Comparison of ENCODE assay signal across 8 cellular contexts in genomic region chr2:84880395-84880644, GRCh38. TPM values are rescaled to one million over a fixed set of nuclear protein-coding genes. Genes with fewer than 3 reads are reported as not detected.
DNase-seq lines count a peak whose midpoint lies in the region; ATAC-seq, FAIRE-seq and TF ChIP-seq lines count a peak whose summit lies in the region.
"Had no signal": no experiment of that assay in that cellular context is flagged by ENCODE, and none has a peak within 500 bp of the region (broad histone marks: within the 10 kb centered on the region; RNA-seq: fewer than 3 reads in every experiment).

No MANE protein-coding gene starts in this region.

- H3K4me2 ChIP-seq in keratinocyte (ENCODE audit: control insufficient read depth, extremely low read depth, insufficient read depth, low read depth, low read length), result peak overlapping the region; percentile 98

- peaks cover 42% of the 10 kb centered on the region for H3K4me1 Mint-ChIP-seq in stimulated activated memory B cell treated with anti-CD40 and anti-IgM and Interleukin-4, amounts not matched to agents 10 μg/mL and 1 μg/mL and 100 μg/mL, for 72 hours

- dilution Hi-C loops in keratinocyte (cut with MboI; ENCODE audit: extremely low pct_ligation_motif_present, low sequenced_read_pairs), result no loop called here

- no peaks in the 10 kb centered on the region for H3K36me3 ChIP-seq in HUES48 (ENCODE audit: control insufficient read depth, insufficient read depth, low read length)
- H3K36me3 ChIP-seq in keratinocyte (ENCODE audit: control insufficient read depth in 2 of 2, extremely low read depth in 1 of 2, insufficient read depth in 2 of 2, low read length in 2 of 2), result no peaks in the 10 kb centered on the region

- no peaks in the 10 kb centered on the region for H3K9me3 Mint-ChIP-seq in activated naive CD4-positive, alpha-beta T cell treated with anti-CD3 and anti-CD28 coated beads, Interleukin-2, amount 50 U/mL, for 72 hours
- H3K9me3 Mint-ChIP-seq in stimulated activated memory B cell treated with anti-CD40 and anti-IgM and Interleukin-4, amounts not matched to agents 10 μg/mL and 1 μg/mL and 100 μg/mL, for 72 hours, result no peaks in the 10 kb centered on the region

- no peaks in the 10 kb centered on the region for H3K9me3 ChIP-seq in HUES48 (ENCODE audit: control insufficient read depth, insufficient read depth, low read length)
- no peaks in the 10 kb centered on the region for H3K9me3 ChIP-seq in keratinocyte (ENCODE audit: control insufficient read depth, low read depth, low read length)

- no peaks in the 10 kb centered on the region for H3K79me2 ChIP-seq in keratinocyte (ENCODE audit: control insufficient read depth, insufficient read depth, low read length)

- H3K27ac Mint-ChIP-seq in activated naive CD4-positive, alpha-beta T cell treated with anti-CD3 and anti-CD28 coated beads, Interleukin-2, amount 50 U/mL, for 72 hours, result peak overlapping the region; percentile 95 to 99
- peak overlapping the region; percentile 84 for H3K27ac Mint-ChIP-seq in stimulated activated memory B cell treated with anti-CD40 and anti-IgM and Interleukin-4, amounts not matched to agents 10 μg/mL and 1 μg/mL and 100 μg/mL, for 72 hours

- no peaks in the 10 kb centered on the region for H3K27me3 Mint-ChIP-seq in stimulated activated memory B cell treated with anti-CD40 and anti-IgM and Interleukin-4, amounts not matched to agents 10 μg/mL and 1 μg/mL and 100 μg/mL, for 72 hours

- no peak for TF ChIP-seq CTCF in keratinocyte (optimal IDR thresholded peaks at IDR 0.05 in 1 of 3, IDR thresholded peaks at IDR 0.05 in 1 of 3, conservative IDR thresholded peaks at IDR 0.05 in 1 of 3; ENCODE audit: extremely low read depth in 1 of 3, insufficient read depth in 2 of 3, low read length in 3 of 3)

- peaks cover 19 to 21% of the 10 kb centered on the region in 2 donors for H3K36me3 Mint-ChIP-seq in activated naive CD4-positive, alpha-beta T cell treated with anti-CD3 and anti-CD28 coated beads, Interleukin-2, amount 50 U/mL, for 72 hours
- no peaks in the 10 kb centered on the region for H3K36me3 Mint-ChIP-seq in stimulated activated memory B cell treated with anti-CD40 and anti-IgM and Interleukin-4, amounts not matched to agents 10 μg/mL and 1 μg/mL and 100 μg/mL, for 72 hours

- H3K9ac ChIP-seq in HUES48 (ENCODE audit: low read depth, low read length) (peak overlapping the region; percentile 37; the same call in 1 of the 2 replicates), keratinocyte (ENCODE audit: control insufficient read depth, extremely low read depth, insufficient read depth, low read length) (no peak overlapping the region)

- H3K4me3 ChIP-seq in HUES48 (ENCODE audit: low read depth, low read length) (peak overlapping the region; percentile 73), keratinocyte (ENCODE audit: control insufficient read depth in 2 of 3, extremely low read depth in 1 of 3, insufficient read depth in 2 of 3, low read depth in 1 of 3, low read length in 3 of 3) (peak overlapping the region in 2 of 3 experiments; percentile 68 to 71)

- ATAC-seq in activated naive CD4-positive, alpha-beta T cell treated with anti-CD3 and anti-CD28 coated beads, Interleukin-2, amount 50 U/mL, for 72 hours, result no peak
- no peak for ATAC-seq in stimulated activated memory B cell treated with anti-CD40 and anti-IgM and Interleukin-4, amounts not matched to agents 10 μg/mL and 1 μg/mL and 100 μg/mL, for 72 hours

- H3K27ac ChIP-seq in HUES48 (ENCODE audit: low read depth, low read length), result no peak overlapping the region
- H3K27ac ChIP-seq in keratinocyte (ENCODE audit: control insufficient read depth, insufficient read depth, low read length), result no peak overlapping the region

- H3K27me3 ChIP-seq in HUES48 (ENCODE audit: control insufficient read depth, insufficient read depth, low read length) (peaks cover 84% of the 10 kb centered on the region), keratinocyte (ENCODE audit: control insufficient read depth, extremely low read depth, insufficient read depth, low read length) (peaks cover 47% of the 10 kb centered on the region)

- DNase-seq in activated naive CD4-positive, alpha-beta T cell treated with anti-CD3 and anti-CD28 coated beads, Interleukin-2, amount 50 U/mL, for 72 hours (ENCODE audit: low spot score in 2 of 2), result no peak
- DNase-seq in keratinocyte (ENCODE audit: low read depth, low spot score), result no peak
- no peak for DNase-seq in NCI-H446 treated with DMSO at 0.1 percent for 48 hours (lab: John Stamatoyannopoulos, UW)
- DNase-seq in OCI-M2 (lab: John Stamatoyannopoulos, UW; ENCODE audit: unreplicated experiment), result no peak
- no peak for DNase-seq in SKM-1 (lab: John Stamatoyannopoulos, UW; ENCODE audit: unreplicated experiment)
- DNase-seq: cortex of kidney had no signal

- H3K4me1 ChIP-seq in HUES48 (ENCODE audit: control insufficient read depth, insufficient read depth, low read length) (peaks cover 12% of the 10 kb centered on the region), keratinocyte (ENCODE audit: control insufficient read depth, extremely low read depth, insufficient read depth, low read length) (peaks cover 12% of the 10 kb centered on the region)

- H3K4me3 Mint-ChIP-seq in stimulated activated memory B cell treated with anti-CD40 and anti-IgM and Interleukin-4, amounts not matched to agents 10 μg/mL and 1 μg/mL and 100 μg/mL, for 72 hours, result peak overlapping the region; percentile 87

- no peak for FAIRE-seq in keratinocyte (lab: Jason Lieb, UNC)

- H2AFZ ChIP-seq in keratinocyte (ENCODE audit: control insufficient read depth, low read length), result peak overlapping the region; percentile 42

- no peaks in the 10 kb centered on the region for H4K20me1 ChIP-seq in keratinocyte (ENCODE audit: control insufficient read depth, extremely low read depth, insufficient read depth, low read length)

- no peaks in the 10 kb centered on the region for H3K9me1 ChIP-seq in keratinocyte (ENCODE audit: control insufficient read depth, extremely low read depth, insufficient read depth, low read length)

RNA-seq across cellular contexts. Expression of gene TRABD2A, which starts 0.6 kb away (rescaled TPM):
- total RNA-seq in activated naive CD4-positive, alpha-beta T cell treated with anti-CD3 and anti-CD28 coated beads, Interleukin-2, amount 50 U/mL, for 72 hours, result 10 to 100 TPM; 53.6 to 59.9 TPM
- polyA plus RNA-seq in keratinocyte, result 0.44 to 0.86 TPM (median 0.54 TPM) in 3 replicates
- 0.25 TPM for polyA plus RNA-seq in keratinocyte (2011; ENCODE audit: low read depth)
- 0.83 and 0.89 TPM in 2 replicates for polyA plus RNA-seq in keratinocyte (2011; cell fraction: cytosol; rRNA removed)
- polyA plus RNA-seq in keratinocyte (2011; cell fraction: nucleus; rRNA removed), result 1.0 and 1.1 TPM in 2 replicates
- polyA plus RNA-seq in keratinocyte (2012; ENCODE audit: low replicate concordance), result 0.34 and 0.57 TPM in 2 replicates
- 0.16 to 1.2 TPM in 2 of 3 replicates, not detected in the other for polyA minus RNA-seq in keratinocyte
- 2.1 TPM for polyA minus RNA-seq in keratinocyte (2011; cell fraction: cytosol; rRNA and poly(A)+ RNA removed)
- polyA minus RNA-seq in keratinocyte (2011; cell fraction: nucleus; rRNA and poly(A)+ RNA removed), result 0.42 and 1.8 TPM in 2 replicates

RNA-seq across cellular contexts. Expression of gene TMSB10, which starts 25.1 kb away (rescaled TPM):
- 1,000 to 10,000 TPM; 1,249 to 2,802 TPM for total RNA-seq in activated naive CD4-positive, alpha-beta T cell treated with anti-CD3 and anti-CD28 coated beads, Interleukin-2, amount 50 U/mL, for 72 hours
- polyA plus RNA-seq in keratinocyte, result 1,787 to 7,245 TPM (median 3,595 TPM) in 3 replicates
- 8,538 TPM for polyA plus RNA-seq in keratinocyte (2011; ENCODE audit: low read depth)
- 6,963 and 8,951 TPM in 2 replicates for polyA plus RNA-seq in keratinocyte (2011; cell fraction: cytosol; rRNA removed)
- 1,538 and 1,768 TPM in 2 replicates for polyA plus RNA-seq in keratinocyte (2011; cell fraction: nucleus; rRNA removed)
- polyA plus RNA-seq in keratinocyte (2012; ENCODE audit: low replicate concordance), result 4,557 and 7,467 TPM in 2 replicates
- 679 to 919 TPM (median 685 TPM) in 3 replicates for polyA minus RNA-seq in keratinocyte
- polyA minus RNA-seq in keratinocyte (2011; cell fraction: cytosol; rRNA and poly(A)+ RNA removed), result 925 TPM
- polyA minus RNA-seq in keratinocyte (2011; cell fraction: nucleus; rRNA and poly(A)+ RNA removed), result 83.9 and 127 TPM in 2 replicates
